20 cellular contexts compared by ENCODE assay signal in the genomic region with DNA sequence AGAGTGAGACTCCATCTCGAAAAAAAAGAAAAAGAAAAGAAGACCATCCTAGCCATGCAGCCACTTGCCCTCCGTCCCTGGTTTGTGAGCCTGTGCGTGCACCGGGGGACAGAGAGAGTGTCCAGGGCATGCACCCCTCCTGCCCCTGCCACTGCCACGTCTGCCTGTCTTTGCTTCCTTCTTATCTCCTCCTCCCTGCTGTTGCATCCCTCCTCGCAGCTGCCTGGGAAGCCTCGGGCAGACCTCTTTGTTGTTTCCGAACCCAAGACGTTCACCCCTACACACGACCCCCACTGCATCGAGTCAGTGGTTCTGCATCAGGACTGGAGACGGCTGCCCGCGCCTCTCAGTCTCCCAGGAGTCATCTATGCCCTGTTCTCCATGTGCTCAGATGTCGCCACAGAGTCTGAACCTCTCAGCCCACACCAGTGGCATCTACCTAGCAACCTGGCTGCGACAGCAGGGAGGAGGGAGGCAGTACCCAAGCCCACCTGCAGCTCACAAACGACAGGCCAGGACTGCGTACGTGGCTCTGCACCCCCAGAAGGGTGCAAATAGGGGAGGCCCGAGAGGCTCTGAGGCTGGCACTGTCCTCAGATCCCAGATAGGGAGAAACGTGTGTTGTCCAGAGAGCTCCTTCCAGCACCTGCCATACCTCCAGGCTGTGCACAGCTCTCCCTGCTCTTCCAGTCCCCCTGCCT. TPM values are rescaled to one million over a fixed set of nuclear protein-coding genes. Genes with fewer than 3 reads are reported as not detected.
A peak's percentile ranks its signal among the peaks of the same experiment; 100 is the strongest.
DNase-seq lines count a peak whose midpoint lies in the region; ATAC-seq and TF ChIP-seq lines count a peak whose summit lies in the region.
"Had no signal": no experiment of that assay in that cellular context is flagged by ENCODE, and none has a peak within 500 bp of the region (broad histone marks: within the 10 kb centered on the region; RNA-seq: fewer than 3 reads in every experiment).

No MANE protein-coding gene starts in this region.

- H3K4me3 ChIP-seq in BLaER1 (no peak overlapping the region), gastroesophageal sphincter (no peak overlapping the region), colonic mucosa (no peak overlapping the region), MM.1S (ENCODE audit: low read length) (no peak overlapping the region)

- H3K4me2 ChIP-seq in BLaER1 (peak overlapping the region; percentile 97), MM.1S (ENCODE audit: low read depth, low read length) (no peak overlapping the region)

- H3K9me3 Mint-ChIP-seq in progenitor cell of endocrine pancreas (ENCODE audit: low read depth) = no peaks in the 10 kb centered on the region
- H3K9me3 Mint-ChIP-seq: activated naive CD4-positive, alpha-beta T cell treated with anti-CD3 and anti-CD28 coated beads for 36 hours; central memory CD8-positive, alpha-beta T cell; T-helper 1 cell treated with Interleukin-12 subunit alpha and Interleukin-12 subunit beta and Interleukin-4 antibody, amounts not matched to agents 30 μg/mL and 1 μg/mL, for 36 hours had no signal

- H3K9me3 ChIP-seq in BLaER1 = no peaks in the 10 kb centered on the region
- H3K9me3 ChIP-seq in T-helper 17 cell (ENCODE audit: control insufficient read depth, low read length, poor library complexity, severe bottlenecking) = no peaks in the 10 kb centered on the region
- no peaks in the 10 kb centered on the region for H3K9me3 ChIP-seq in gastroesophageal sphincter
- H3K9me3 ChIP-seq in colonic mucosa = no peaks in the 10 kb centered on the region
- H3K9me3 ChIP-seq in MM.1S (replicated peaks; ENCODE audit: insufficient read depth, low read length) = no peaks in the 10 kb centered on the region

- DNase-seq in T-helper 17 cell (no peak), progenitor cell of endocrine pancreas (ENCODE audit: low spot score, unreplicated experiment) (no peak), colonic mucosa (no peak), MM.1S (no peak)
- DNase-seq: activated CD4-positive, CD25-positive, alpha-beta regulatory T cell; activated naive CD4-positive, alpha-beta T cell treated with anti-CD3 and anti-CD28 coated beads for 36 hours; AML-193; DMS 273 treated with DMSO at 0.1 percent for 48 hours; left colon; NCI-H2029; NCI-H774; RPMI8226; stimulated activated CD4-positive, alpha-beta T cell treated with anti-CD3 and anti-CD28 coated beads, Interleukin-4, amount 100 ng/mL, for 24 hours had no signal

- intact Hi-C loops in colonic mucosa (cut with DNase I) = loop anchor here (5.0 kb wide), 1 partner anchor 53 kb away; no protein-coding TSS in a partner anchor

- H3K27ac Mint-ChIP-seq in T-helper 17 cell (peak overlapping the region; percentile 27), progenitor cell of endocrine pancreas (peak overlapping the region; percentile 22)
- H3K27ac Mint-ChIP-seq: activated naive CD4-positive, alpha-beta T cell treated with anti-CD3 and anti-CD28 coated beads for 36 hours; T-helper 1 cell treated with Interleukin-12 subunit alpha and Interleukin-12 subunit beta and Interleukin-4 antibody, amounts not matched to agents 30 μg/mL and 1 μg/mL, for 36 hours had no signal

- peaks cover 12% of the 10 kb centered on the region for H3F3A ChIP-seq in MM.1S (ENCODE audit: insufficient read depth, low read length)

- H3K27ac ChIP-seq in BLaER1 (peak overlapping the region; percentile 8; the same call in 1 of the 2 replicates), gastroesophageal sphincter (peak overlapping the region in 3 of 4 donors; percentile 98 to 100 (median 99)), colonic mucosa (no peak overlapping the region), MM.1S (ENCODE audit: low read length) (no peak overlapping the region)

- H3K27me3 ChIP-seq in BLaER1 = no peaks in the 10 kb centered on the region
- H3K27me3 ChIP-seq in gastroesophageal sphincter = no peaks in the 10 kb centered on the region
- H3K27me3 ChIP-seq in colonic mucosa = no peaks in the 10 kb centered on the region
- no peaks in the 10 kb centered on the region for H3K27me3 ChIP-seq in MM.1S (replicated peaks; ENCODE audit: insufficient read depth, low read length)

- no peak overlapping the region for H3K4me3 Mint-ChIP-seq in T-helper 17 cell
- no peak overlapping the region for H3K4me3 Mint-ChIP-seq in progenitor cell of endocrine pancreas (ENCODE audit: low read depth)
- H3K4me3 Mint-ChIP-seq: activated naive CD4-positive, alpha-beta T cell treated with anti-CD3 and anti-CD28 coated beads for 36 hours; central memory CD8-positive, alpha-beta T cell; T-helper 1 cell treated with Interleukin-12 subunit alpha and Interleukin-12 subunit beta and Interleukin-4 antibody, amounts not matched to agents 30 μg/mL and 1 μg/mL, for 36 hours had no signal

- H3K9ac ChIP-seq in BLaER1 = peak overlapping the region; percentile 27; the same call in 1 of the 2 replicates
- no peak overlapping the region for H3K9ac ChIP-seq in colonic mucosa (ENCODE audit: low read depth in 2 of 2, low read length in 2 of 2)
- no peak overlapping the region for H3K9ac ChIP-seq in MM.1S (ENCODE audit: low read length)

- no peaks in the 10 kb centered on the region for H3K9me2 ChIP-seq in MM.1S (replicated peaks; ENCODE audit: insufficient read depth, low read length)

- peaks cover 26% of the 10 kb centered on the region for H3K4me1 Mint-ChIP-seq in T-helper 17 cell
- peaks cover 34% of the 10 kb centered on the region for H3K4me1 Mint-ChIP-seq in progenitor cell of endocrine pancreas (ENCODE audit: low read depth)

- TF ChIP-seq POLR2A in gastroesophageal sphincter (IDR thresholded peaks at IDR 0.05) = no peak

- ATAC-seq in T-helper 17 cell (no peak), gastroesophageal sphincter (no peak), HG03097 (IDR thresholded peaks at IDR 0.05; ENCODE audit: low FRiP score, unreplicated experiment) (no peak), HG02571 (IDR thresholded peaks at IDR 0.05; ENCODE audit: unreplicated experiment) (no peak)
- ATAC-seq: left colon, sciatic nerve had no signal

- TF ChIP-seq CTCF in gastroesophageal sphincter (IDR thresholded peaks at IDR 0.05) (no peak), progenitor cell of endocrine pancreas (IDR thresholded peaks at IDR 0.05; ENCODE audit: unreplicated experiment) (no peak), colonic mucosa (IDR thresholded peaks at IDR 0.05) (no peak), MM.1S (IDR thresholded peaks at IDR 0.05; ENCODE audit: low read length) (no peak)

- peaks cover 96% of the 10 kb centered on the region for H3K79me2 ChIP-seq in MM.1S (ENCODE audit: low read length)

- H3K36me3 Mint-ChIP-seq in T-helper 17 cell (ENCODE audit: low read depth) (peaks cover 5% of the 10 kb centered on the region), progenitor cell of endocrine pancreas (ENCODE audit: insufficient read depth) (peaks cover 2% of the 10 kb centered on the region)

- H3K4me1 ChIP-seq in BLaER1 (peaks cover 91% of the 10 kb centered on the region), gastroesophageal sphincter (peaks cover 0 to 96% (median 78%) of the 10 kb centered on the region in 3 donors), colonic mucosa (peaks cover 10% of the 10 kb centered on the region), MM.1S (ENCODE audit: low read length) (peaks cover 13% of the 10 kb centered on the region)

- TF ChIP-seq EP300 in gastroesophageal sphincter (IDR thresholded peaks at IDR 0.05) = no peak

- no peak overlapping the region for H2AFZ ChIP-seq in MM.1S (ENCODE audit: low read length)

- peaks cover 72% of the 10 kb centered on the region for H4K20me1 ChIP-seq in BLaER1
- peaks cover 17% of the 10 kb centered on the region for H4K20me1 ChIP-seq in MM.1S (ENCODE audit: insufficient read depth, low read length)

- H3K27me3 Mint-ChIP-seq in T-helper 17 cell (peaks cover 22% of the 10 kb centered on the region), progenitor cell of endocrine pancreas (no peaks in the 10 kb centered on the region)

- 22 to 44% methylated on average over 4 to 15 of the region's 21 CpGs for WGBS in gastroesophageal sphincter (ENCODE audit: low coverage in 1 of 2), 2 donors

- H3K36me3 ChIP-seq in BLaER1 (peaks cover 25% of the 10 kb centered on the region; the same call in 1 of the 2 replicates), gastroesophageal sphincter (no peaks in the 10 kb centered on the region), colonic mucosa (no peaks in the 10 kb centered on the region), MM.1S (replicated peaks; ENCODE audit: insufficient read depth, low read length) (no peaks in the 10 kb centered on the region)

RNA-seq across cellular contexts. Expression of gene TIMP2, which starts 5.2 kb away (rescaled TPM):
- total RNA-seq in T-helper 17 cell (1 to 10 TPM; 4.1 to 6.7 TPM), gastroesophageal sphincter (100 to 1,000 TPM; 172 to 315 (median 211) TPM), progenitor cell of endocrine pancreas (50.9 and 51.4 TPM in 2 replicates), colonic mucosa (10 to 100 TPM; 42.8 to 86.1 TPM)

RNA-seq across cellular contexts. Expression of gene CEP295NL, which starts 17.0 kb away (rescaled TPM):
- total RNA-seq in T-helper 17 cell = 1 to 10 TPM; 2.0 to 2.9 TPM
- 1 to 10 TPM; 1.6 to 9.0 (median 3.8) TPM for total RNA-seq in gastroesophageal sphincter
- 2.3 and 2.6 TPM in 2 replicates for total RNA-seq in progenitor cell of endocrine pancreas
- under 1 TPM; 0.72 to 0.82 TPM for total RNA-seq in colonic mucosa
- total RNA-seq: activated naive CD4-positive, alpha-beta T cell treated with anti-CD3 and anti-CD28 coated beads for 36 hours had no signal

RNA-seq across cellular contexts. Expression of gene LGALS3BP, which starts 59.8 kb away (rescaled TPM):
- total RNA-seq in T-helper 17 cell = 10 to 100 TPM; 31.7 to 45.2 TPM
- total RNA-seq in gastroesophageal sphincter = 100 to 1,000 TPM; 101 to 260 (median 166) TPM
- 69.5 and 72.5 TPM in 2 replicates for total RNA-seq in progenitor cell of endocrine pancreas
- 100 to 1,000 TPM; 635 to 674 TPM for total RNA-seq in colonic mucosa

Comparison
In these comparisons a context has a peak if more than half of its experiments do, and no peak if none do; other contexts are left out.
1. H3K27ac ChIP-seq: peak in BLaER1 (single experiment) and gastroesophageal sphincter (3 of 4); none in colonic mucosa (single experiment) and MM.1S (single experiment).